19 cellular contexts compared by ENCODE assay signal in genomic region chr7:20269726-20270125, GRCh38. TPM values are rescaled to one million over a fixed set of nuclear protein-coding genes. Genes with fewer than 3 reads are reported as not detected.
DNase-seq lines count a peak whose midpoint lies in the region; ATAC-seq, FAIRE-seq and TF ChIP-seq lines count a peak whose summit lies in the region.
"Had no signal": no experiment of that assay in that cellular context is flagged by ENCODE, and none has a peak within 500 bp of the region (broad histone marks: within the 10 kb centered on the region; RNA-seq: fewer than 3 reads in every experiment).

No MANE protein-coding gene starts in this region.

- H2AFZ ChIP-seq in GM23248 = 0 out of 2 replicates have a peak overlapping the region, but pooled peaks have one; percentile 5
- peak overlapping the region; percentile 79 for H2AFZ ChIP-seq in K562 (ENCODE audit: low read depth, low read length)

- intact Hi-C loops in K562 (cut with micrococcal nuclease) = no loop called here
- intact Hi-C loops in A673 (cut with micrococcal nuclease; ENCODE audit: unreplicated experiment) = no loop called here

- TF ChIP-seq POLR2A in K562 (conservative IDR thresholded peaks at IDR 0.05) = no peak

- H3K27ac ChIP-seq in GM23248 (no peak overlapping the region), K562 (ENCODE audit: extremely low read depth, low read depth, low read length) (no peak overlapping the region), A673 (ENCODE audit: low read depth, low read length, poor library complexity, severe bottlenecking) (no peak overlapping the region)
- H3K27ac ChIP-seq: prostate gland, spleen had no signal

- no peaks in the 10 kb centered on the region for H3K9me2 ChIP-seq in GM23248 (ENCODE audit: insufficient read depth)

- H3K27me3 ChIP-seq in GM23248 (replicated peaks; ENCODE audit: insufficient read depth) = no peaks in the 10 kb centered on the region
- H3K27me3 ChIP-seq in K562 (ENCODE audit: control insufficient read depth in 2 of 2, insufficient read depth in 2 of 2, low read length in 2 of 2) = no peaks in the 10 kb centered on the region
- no peaks in the 10 kb centered on the region for H3K27me3 ChIP-seq in A673 (replicated peaks; ENCODE audit: insufficient read depth, low read depth, low read length, poor library complexity)
- H3K27me3 ChIP-seq: spleen had no signal

- H3K9ac ChIP-seq in GM23248 = no peak overlapping the region
- no peak overlapping the region for H3K9ac ChIP-seq in K562 (ENCODE audit: insufficient read depth in 1 of 2, low read depth in 2 of 2, low read length in 2 of 2)

- TF ChIP-seq EP300 in K562 (IDR thresholded peaks at IDR 0.05; ENCODE audit: low read length) = no peak

- H3K4me1 ChIP-seq in GM23248 (ENCODE audit: insufficient read depth) (peaks cover 13% of the 10 kb centered on the region), K562 (replicated peaks in 1 of 2; ENCODE audit: control insufficient read depth in 2 of 2, insufficient read depth in 2 of 2, low read length in 2 of 2) (peaks cover 0 to 8% of the 10 kb centered on the region in 2 experiments; a peak in 1 of 5 replicates), A673 (ENCODE audit: insufficient read depth, low read length, poor library complexity, severe bottlenecking) (no peaks in the 10 kb centered on the region)
- H3K4me1 ChIP-seq: prostate gland, spleen had no signal

- H3K9me3 ChIP-seq in GM23248 (ENCODE audit: low read depth) = no peaks in the 10 kb centered on the region
- no peaks in the 10 kb centered on the region for H3K9me3 ChIP-seq in K562 (replicated peaks; ENCODE audit: control insufficient read depth, insufficient read depth, low read depth, low read length)
- H3K9me3 ChIP-seq in A673 (ENCODE audit: low read depth, low read length, poor library complexity, severe bottlenecking) = no peaks in the 10 kb centered on the region
- H3K9me3 ChIP-seq: prostate gland, spleen had no signal

- H3K79me2 ChIP-seq in GM23248 (ENCODE audit: insufficient read depth) = no peaks in the 10 kb centered on the region
- H3K79me2 ChIP-seq in K562 (ENCODE audit: control insufficient read depth, insufficient read depth, low read length) = no peaks in the 10 kb centered on the region

- H4K20me1 ChIP-seq in GM23248 (ENCODE audit: insufficient read depth) = no peaks in the 10 kb centered on the region
- H4K20me1 ChIP-seq in K562 (replicated peaks; ENCODE audit: control insufficient read depth, insufficient read depth, low read length) = no peaks in the 10 kb centered on the region

- POLR2A ChIA-PET in AG04449 (lab: Yijun Ruan, JAX) = no interaction called here
- POLR2A ChIA-PET in K562 (lab: Yijun Ruan, JAX) = no interaction called here
- POLR2A ChIA-PET in A673 (lab: Charles Lee; ENCODE audit: low non-redundant PET) = no interaction called here

- TF ChIP-seq RAD21 in K562 (CRISPR knock-in tag; conservative IDR thresholded peaks at IDR 0.05 in 1 of 2, IDR thresholded peaks at IDR 0.05 in 1 of 2) = no peak

- no peaks in the 10 kb centered on the region; the same call in 1 of the 2 replicates for H3F3A ChIP-seq in GM23248 (ENCODE audit: insufficient read depth)

- BruUV-seq in K562 (replicated peaks; lab: Mats Ljungman, UMichigan) = no TSS peak
- BruUV-seq in A673 (replicated peaks; lab: Mats Ljungman, UMichigan) = no TSS peak

- ATAC-seq in K562 = peak; percentile 26; the same call in 1 of the 3 replicates

- H3K4me3 ChIP-seq in AG04449 (ENCODE audit: low read depth, low read length) (no peak overlapping the region), GM23248 (no peak overlapping the region), K562 (no peak overlapping the region), A673 (ENCODE audit: low read depth, low read length, poor library complexity, severe bottlenecking) (no peak overlapping the region)
- H3K4me3 ChIP-seq: prostate gland, spleen had no signal

- no peaks in the 10 kb centered on the region for H3K9me1 ChIP-seq in K562 (ENCODE audit: control insufficient read depth, insufficient read depth, low read length)

- H3K4me2 ChIP-seq in GM23248 (ENCODE audit: unreplicated experiment) (no peak overlapping the region), K562 (ENCODE audit: insufficient read depth, low read length) (no peak overlapping the region)

- in situ Hi-C loops in GM23248 (cut with MboI) (no loop called here), K562 (cut with MboI) (no loop called here)

- DNase-seq in AG04449 (ENCODE audit: low read depth, low spot score) (peak; percentile 54), GM23248 (peak; percentile 27), K562 (ENCODE audit: extremely low read depth in 1 of 4, low spot score in 3 of 4) (no peak), kidney tubule cell (ENCODE audit: low spot score) (peak; percentile 36), A673 (ENCODE audit: low spot score) (no peak), DMS53 treated with DMSO at 0.1 percent for 48 hours (lab: John Stamatoyannopoulos, UW; ENCODE audit: unreplicated experiment) (no peak), kidney glomerular epithelial cell (lab: John Stamatoyannopoulos, UW) (no peak), CD1c-positive myeloid dendritic cell (ENCODE audit: extremely low spot score) (no peak)
- DNase-seq: activated CD4-positive, alpha-beta T cell treated with anti-CD3 and anti-CD28 coated beads, Interleukin-2, amount 50 U/mL, for 1 hour; activated CD8-positive, alpha-beta memory T cell treated with anti-CD3 and anti-CD28 coated beads, Interleukin-2, amount 50 U/mL, for 48 hours; activated effector memory CD4-positive, alpha-beta T cell treated with anti-CD3 and anti-CD28 coated beads, Interleukin-2, amount 50 U/mL, for 16 hours; endodermal cell; NCI-H1436; NCI-H69; SHP77 treated with DMSO at 0.1 percent for 48 hours; spleen; T-helper 1 cell had no signal

- peak; percentile 42 for FAIRE-seq in K562 (lab: Jason Lieb, UNC)
- FAIRE-seq: frontal cortex had no signal

- CTCF ChIA-PET in AG04449 (lab: Yijun Ruan, JAX) (no interaction called here), K562 (lab: Yijun Ruan, JAX; ENCODE audit: low intra/inter-chr PET ratio) (no interaction called here), A673 (lab: Charles Lee) (no interaction called here)

- TF ChIP-seq CTCF in AG04449 (IDR thresholded peaks at IDR 0.05; ENCODE audit: insufficient read depth, low read length, missing control alignments) = no peak
- TF ChIP-seq CTCF in K562 (IDR thresholded peaks at IDR 0.05 in 2 of 3, conservative IDR thresholded peaks at IDR 0.05 in 1 of 3; ENCODE audit: insufficient read depth in 2 of 3, low read depth in 1 of 3, low read length in 3 of 3) = no peak
- no peak for TF ChIP-seq CTCF in A673 (conservative IDR thresholded peaks at IDR 0.05; ENCODE audit: low read depth, low read length)

- H3K36me3 ChIP-seq in GM23248 (ENCODE audit: low read depth) = no peaks in the 10 kb centered on the region
- no peaks in the 10 kb centered on the region for H3K36me3 ChIP-seq in K562 (ENCODE audit: control insufficient read depth, insufficient read depth, low read length)
- no peaks in the 10 kb centered on the region for H3K36me3 ChIP-seq in A673 (ENCODE audit: insufficient read depth, low read length, poor library complexity, severe bottlenecking)
- H3K36me3 ChIP-seq: prostate gland, spleen had no signal

TF ChIP-seq in K562, 482 proteins besides CTCF, POLR2A, EP300 and RAD21 (continues in another document):
- TF ChIP-seq ZNF75A (CRISPR knock-in tag; IDR thresholded peaks at IDR 0.05) = no peak
- no peak for TF ChIP-seq ZNF354B (CRISPR knock-in tag; IDR thresholded peaks at IDR 0.05)
- TF ChIP-seq, protein P1, sequence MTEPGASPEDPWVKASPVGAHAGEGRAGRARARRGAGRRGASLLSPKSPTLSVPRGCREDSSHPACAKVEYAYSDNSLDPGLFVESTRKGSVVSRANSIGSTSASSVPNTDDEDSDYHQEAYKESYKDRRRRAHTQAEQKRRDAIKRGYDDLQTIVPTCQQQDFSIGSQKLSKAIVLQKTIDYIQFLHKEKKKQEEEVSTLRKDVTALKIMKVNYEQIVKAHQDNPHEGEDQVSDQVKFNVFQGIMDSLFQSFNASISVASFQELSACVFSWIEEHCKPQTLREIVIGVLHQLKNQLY (CRISPR knock-in tag; conservative IDR thresholded peaks at IDR 0.05) = no peak
- no peak for TF ChIP-seq POU5F1 (IDR thresholded peaks at IDR 0.05; ENCODE audit: borderline replicate concordance, low read depth, low read length, partially characterized antibody)

RNA-seq across cellular contexts. Expression of gene MACC1, which starts 52.5 kb away (rescaled TPM):
- 0.11 and 0.13 TPM in 2 replicates for total RNA-seq in GM23248 (2014; rRNA removed; shearing (Covaris generic))
- polyA plus RNA-seq in GM23248 (2016; fragmentation: Nextera tagmentation; extraction: Ambion mirVana) = 0.03 and 0.05 TPM in 2 replicates
- total RNA-seq in K562 (2011; cell fraction: chromatin; rRNA removed; ENCODE audit: low replicate concordance) = 22.2 and 81.4 TPM in 2 replicates
- 6.7 and 10.3 TPM in 2 replicates for total RNA-seq in K562 (2011; cell fraction: nucleolus; rRNA removed)
- total RNA-seq in K562 (2011; cell fraction: nucleoplasm; rRNA removed) = 21.9 and 60.5 TPM in 2 replicates
- 10.4 and 12.6 TPM in 2 replicates for total RNA-seq in K562 (2014; rRNA removed)
- 30.2 and 36.7 TPM in 2 replicates for total RNA-seq in K562 (2014; rRNA removed; fragmentation: Illumina TruSeq; extraction: Trizol)
- total RNA-seq in K562 (2015; rRNA removed; fragmentation: Illumina TruSeq; extraction: Trizol) = 16.7 and 17.8 TPM in 2 replicates
- 16.1 and 20.4 TPM in 2 replicates for total RNA-seq in K562 (2021)
- polyA plus RNA-seq in K562 (2011; rRNA removed) = 5.1 and 12.7 TPM in 2 replicates
- 1.9 and 2.4 TPM in 2 replicates for polyA plus RNA-seq in K562 (2011; cell fraction: cytosol; rRNA removed)
- 4.5 and 6.4 TPM in 2 replicates for polyA plus RNA-seq in K562 (2011; cell fraction: nucleus; rRNA removed)
- 5.6 and 6.9 TPM in 2 replicates for polyA plus RNA-seq in K562 (2012)
- 9.1 and 9.6 TPM in 2 replicates for polyA plus RNA-seq in K562 (2014; fragmentation: Illumina TruSeq; extraction: Trizol)
- 1 to 10 TPM; 7.5 to 8.6 TPM for polyA plus RNA-seq in K562 (2014; fragmentation: Nextera tagmentation; extraction: Ambion mirVana)
- 4.4 and 5.9 TPM in 2 replicates for polyA plus RNA-seq in K562 (2014; rRNA removed)
- polyA minus RNA-seq in K562 (2011; rRNA and poly(A)+ RNA removed) = 25.1 and 40.4 TPM in 2 replicates
- 9.4 and 19.5 TPM in 2 replicates for polyA minus RNA-seq in K562 (2011; cell fraction: cytosol; rRNA and poly(A)+ RNA removed)
- polyA minus RNA-seq in K562 (2011; cell fraction: nucleus; rRNA and poly(A)+ RNA removed) = 13.6 and 17.3 TPM in 2 replicates
- total RNA-seq in A673 (2021) = not detected in 2 replicates

Comparison
In these comparisons a context has a peak if more than half of its experiments do, and no peak if none do; other contexts are left out.
1. DNase-seq: peak in AG04449 (single experiment), GM23248 (single experiment) and kidney tubule cell (single experiment); none in K562 (0 of 4), A673 (single experiment), DMS53 treated with DMSO at 0.1 percent for 48 hours (single experiment), kidney glomerular epithelial cell (single experiment) and CD1c-positive myeloid dendritic cell (single experiment).